1 cellular context compared by ENCODE assay signal in genomic region chr9:91419222-91420191, GRCh38.
TF ChIP-seq lines count a peak whose summit lies in the region.

No MANE protein-coding gene starts in this region.

TF ChIP-seq in IMR-90, 13 proteins besides CTCF, POLR2A, EP300 and RAD21 (continued from another document):
- TF ChIP-seq, protein P1, sequence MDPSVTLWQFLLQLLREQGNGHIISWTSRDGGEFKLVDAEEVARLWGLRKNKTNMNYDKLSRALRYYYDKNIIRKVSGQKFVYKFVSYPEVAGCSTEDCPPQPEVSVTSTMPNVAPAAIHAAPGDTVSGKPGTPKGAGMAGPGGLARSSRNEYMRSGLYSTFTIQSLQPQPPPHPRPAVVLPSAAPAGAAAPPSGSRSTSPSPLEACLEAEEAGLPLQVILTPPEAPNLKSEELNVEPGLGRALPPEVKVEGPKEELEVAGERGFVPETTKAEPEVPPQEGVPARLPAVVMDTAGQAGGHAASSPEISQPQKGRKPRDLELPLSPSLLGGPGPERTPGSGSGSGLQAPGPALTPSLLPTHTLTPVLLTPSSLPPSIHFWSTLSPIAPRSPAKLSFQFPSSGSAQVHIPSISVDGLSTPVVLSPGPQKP (IDR thresholded peaks at IDR 0.05; ENCODE audit: borderline replicate concordance, low read depth, low read length) = no peak
- TF ChIP-seq MAZ (IDR thresholded peaks at IDR 0.05; ENCODE audit: borderline replicate concordance, low read depth, low read length) = no peak
- 0 out of 2 replicates have a peak, but pooled peaks have one; percentile 14 for TF ChIP-seq SMC3 (IDR thresholded peaks at IDR 0.05; ENCODE audit: low read depth, low read length)
- TF ChIP-seq CEBPB (IDR thresholded peaks at IDR 0.05; ENCODE audit: low read depth, low read length) = peak; percentile 100
- no peak for TF ChIP-seq MXI1 (IDR thresholded peaks at IDR 0.05; ENCODE audit: borderline replicate concordance, low read depth, low read length)
- peak; percentile 70; the same call in 1 of the 2 replicates for TF ChIP-seq BHLHE40 (IDR thresholded peaks at IDR 0.05; ENCODE audit: low read depth, low read length)
- peak; percentile 33; the same call in 1 of the 2 replicates for TF ChIP-seq NFE2L2 (IDR thresholded peaks at IDR 0.05; ENCODE audit: low read depth, low read length)
- TF ChIP-seq RCOR1 (IDR thresholded peaks at IDR 0.05; ENCODE audit: insufficient replicate concordance, low read length) = peak; percentile 72
- TF ChIP-seq CHD1 (IDR thresholded peaks at IDR 0.05; ENCODE audit: low read depth, low read length) = 0 out of 2 replicates have a peak, but pooled peaks have one; percentile 67
- peak; percentile 47; the same call in 1 of the 2 replicates for TF ChIP-seq MAFK (IDR thresholded peaks at IDR 0.05; ENCODE audit: low read depth, low read length)
- no peak for TF ChIP-seq USF2 (IDR thresholded peaks at IDR 0.05; ENCODE audit: low read depth, low read length)
